In genomic region chr6:8182857-8183256, GRCh38 we compare ENCODE assay signal across 1 cellular context.
TF ChIP-seq lines count a peak whose summit lies in the region.

No MANE protein-coding gene starts in this region.

TF ChIP-seq in SK-N-SH treated with all-trans-retinoic acid at 6 μM for 48 hours, 23 proteins besides CTCF, POLR2A, EP300 and RAD21 (continued from another document):
- TF ChIP-seq CREB5 (CRISPR knock-in tag; IDR thresholded peaks at IDR 0.05; ENCODE audit: low read depth) (no peak), PPARA (CRISPR knock-in tag; IDR thresholded peaks at IDR 0.05; ENCODE audit: borderline replicate concordance) (no peak), CSDC2 (CRISPR knock-in tag; IDR thresholded peaks at IDR 0.05) (no peak), ZFP3 (CRISPR knock-in tag; IDR thresholded peaks at IDR 0.05) (no peak), ZC3H10 (CRISPR knock-in tag; IDR thresholded peaks at IDR 0.05) (no peak), PATZ1 (CRISPR knock-in tag; IDR thresholded peaks at IDR 0.05; ENCODE audit: borderline replicate concordance) (no peak), CSRNP3 (CRISPR knock-in tag; IDR thresholded peaks at IDR 0.05) (no peak)
